ENCODE assay signal across 13 cellular contexts in genomic region chr2:71935291-71935848, GRCh38.
DNase-seq lines count a peak whose midpoint lies in the region; ATAC-seq, FAIRE-seq and TF ChIP-seq lines count a peak whose summit lies in the region.
"Had no signal": no experiment of that assay in that cellular context is flagged by ENCODE, and none has a peak within 500 bp of the region (broad histone marks: within the 10 kb centered on the region; RNA-seq: fewer than 3 reads in every experiment).

No MANE protein-coding gene starts in this region.

- H3K27me3 ChIP-seq in endodermal cell (ENCODE audit: control insufficient read depth, insufficient read depth, low read length, poor library complexity, severe bottlenecking) (no peaks in the 10 kb centered on the region), lower lobe of right lung (ENCODE audit: low read depth) (no peaks in the 10 kb centered on the region), tibial nerve (no peaks in the 10 kb centered on the region)

- no peaks in the 10 kb centered on the region for H3K36me3 Mint-ChIP-seq in endodermal cell (ENCODE audit: low read depth)
- H3K36me3 Mint-ChIP-seq: activated naive CD8-positive, alpha-beta T cell had no signal

- no peak overlapping the region for H3K27ac Mint-ChIP-seq in endodermal cell
- H3K27ac Mint-ChIP-seq: activated naive CD8-positive, alpha-beta T cell had no signal

- intact Hi-C loops in lower lobe of right lung (cut with DNase I): no loop called here

- no peak overlapping the region for H3K4me3 Mint-ChIP-seq in endodermal cell
- H3K4me3 Mint-ChIP-seq: activated naive CD8-positive, alpha-beta T cell had no signal

- H3K36me3 ChIP-seq in endodermal cell (ENCODE audit: control insufficient read depth, insufficient read depth, low read length): no peaks in the 10 kb centered on the region
- no peaks in the 10 kb centered on the region for H3K36me3 ChIP-seq in lower lobe of right lung
- no peaks in the 10 kb centered on the region for H3K36me3 ChIP-seq in tibial nerve
- H3K36me3 ChIP-seq: SJCRH30 had no signal

- DNase-seq in HT1080 (ENCODE audit: low read depth) (peak; percentile 36), endodermal cell (peak; percentile 38), lower lobe of right lung (no peak), tibial nerve (ENCODE audit: low spot score in 2 of 2) (peak; percentile 51 to 53), COLO668 (lab: John Stamatoyannopoulos, UW; ENCODE audit: unreplicated experiment) (no peak), GM12891 (ENCODE audit: insufficient read length, low spot score) (no peak)
- DNase-seq: activated CD4-positive, alpha-beta T cell treated with anti-CD3 and anti-CD28 coated beads for 1 hour; DMS79; effector CD4-positive, alpha-beta T cell; SJCRH30; stimulated activated CD4-positive, alpha-beta T cell treated with anti-CD3 and anti-CD28 coated beads, Interleukin-4, amount 100 ng/mL, for 4 hours had no signal

- no peak for FAIRE-seq in GM12891 (lab: Jason Lieb, UNC)

- TF ChIP-seq POLR2A in tibial nerve (IDR thresholded peaks at IDR 0.05): no peak
- TF ChIP-seq POLR2A in GM12891 (IDR thresholded peaks at IDR 0.05; ENCODE audit: low read depth, low read length): no peak

- no peaks in the 10 kb centered on the region for H3K4me1 ChIP-seq in endodermal cell (ENCODE audit: control insufficient read depth, insufficient read depth, low read length)
- H3K4me1 ChIP-seq in lower lobe of right lung: no peaks in the 10 kb centered on the region
- H3K4me1 ChIP-seq in tibial nerve: peaks cover 0 to 20% (median 2%) of the 10 kb centered on the region in 4 donors
- H3K4me1 ChIP-seq: SJCRH30 had no signal

- ATAC-seq in lower lobe of right lung (peak; percentile 32 to 39), GM19463 (IDR thresholded peaks at IDR 0.05; ENCODE audit: unreplicated experiment) (no peak)

- no peak overlapping the region for H3K9ac ChIP-seq in endodermal cell (ENCODE audit: extremely low read depth, low read length, poor library complexity, severe bottlenecking)

- H3K9me3 Mint-ChIP-seq in endodermal cell: no peaks in the 10 kb centered on the region

- WGBS in endodermal cell (ENCODE audit: insufficient coverage in 1 of 2, insufficient read length in 1 of 2), 2 experiments: 87% methylated on average over 7 to 11 of the region's 11 CpGs
- WGBS in tibial nerve, 2 donors: 57 to 65% methylated on average over 10 to 11 of the region's 11 CpGs

- H3K9me3 ChIP-seq in endodermal cell (ENCODE audit: control insufficient read depth, low read length): no peaks in the 10 kb centered on the region
- H3K9me3 ChIP-seq in lower lobe of right lung: no peaks in the 10 kb centered on the region
- H3K9me3 ChIP-seq in tibial nerve: no peaks in the 10 kb centered on the region
- H3K9me3 ChIP-seq: SJCRH30 had no signal

- peak in 1 of 2 donors; percentile 31 for TF ChIP-seq EP300 in tibial nerve (IDR thresholded peaks at IDR 0.05)

- peaks cover 7% of the 10 kb centered on the region for H3K27me3 Mint-ChIP-seq in endodermal cell (ENCODE audit: insufficient read depth)
- H3K27me3 Mint-ChIP-seq: activated naive CD8-positive, alpha-beta T cell had no signal

- H3K4me3 ChIP-seq in endodermal cell (ENCODE audit: low read length) (no peak overlapping the region), lower lobe of right lung (no peak overlapping the region), tibial nerve (no peak overlapping the region)
- H3K4me3 ChIP-seq: SJCRH30 had no signal

- H3K4me1 Mint-ChIP-seq in endodermal cell: no peaks in the 10 kb centered on the region

- H3K27ac ChIP-seq in endodermal cell (ENCODE audit: low read depth, low read length) (no peak overlapping the region), lower lobe of right lung (peak overlapping the region; percentile 31), tibial nerve (peak overlapping the region in 3 of 4 donors; percentile 30 to 70 (median 69))
- H3K27ac ChIP-seq: SJCRH30 had no signal

- no peak for TF ChIP-seq CTCF in endodermal cell (conservative IDR thresholded peaks at IDR 0.05)
- no peak for TF ChIP-seq CTCF in lower lobe of right lung (IDR thresholded peaks at IDR 0.05)
- no peak for TF ChIP-seq CTCF in tibial nerve (IDR thresholded peaks at IDR 0.05)

TF ChIP-seq in GM12891, 5 proteins besides CTCF, POLR2A, EP300 and RAD21:
- no peak for TF ChIP-seq POU2F2 (IDR thresholded peaks at IDR 0.05; ENCODE audit: low read depth, low read length)
- no peak for TF ChIP-seq SPI1 (IDR thresholded peaks at IDR 0.05; ENCODE audit: low read depth, low read length)
- no peak for TF ChIP-seq PAX5 (IDR thresholded peaks at IDR 0.05; ENCODE audit: insufficient read depth, low read length, severe bottlenecking)
- TF ChIP-seq POLR2AphosphoS5 (IDR thresholded peaks at IDR 0.05; ENCODE audit: low read depth, low read length): no peak
- no peak for TF ChIP-seq TAF1 (IDR thresholded peaks at IDR 0.05; ENCODE audit: low read depth, low read length)

Comparison
In these comparisons a context has a peak if more than half of its experiments do, and no peak if none do; other contexts are left out.
1. DNase-seq: peak in HT1080 (single experiment), endodermal cell (single experiment) and tibial nerve (2 of 2); none in lower lobe of right lung (single experiment), COLO668 (single experiment) and GM12891 (single experiment).